In the genomic region with DNA sequence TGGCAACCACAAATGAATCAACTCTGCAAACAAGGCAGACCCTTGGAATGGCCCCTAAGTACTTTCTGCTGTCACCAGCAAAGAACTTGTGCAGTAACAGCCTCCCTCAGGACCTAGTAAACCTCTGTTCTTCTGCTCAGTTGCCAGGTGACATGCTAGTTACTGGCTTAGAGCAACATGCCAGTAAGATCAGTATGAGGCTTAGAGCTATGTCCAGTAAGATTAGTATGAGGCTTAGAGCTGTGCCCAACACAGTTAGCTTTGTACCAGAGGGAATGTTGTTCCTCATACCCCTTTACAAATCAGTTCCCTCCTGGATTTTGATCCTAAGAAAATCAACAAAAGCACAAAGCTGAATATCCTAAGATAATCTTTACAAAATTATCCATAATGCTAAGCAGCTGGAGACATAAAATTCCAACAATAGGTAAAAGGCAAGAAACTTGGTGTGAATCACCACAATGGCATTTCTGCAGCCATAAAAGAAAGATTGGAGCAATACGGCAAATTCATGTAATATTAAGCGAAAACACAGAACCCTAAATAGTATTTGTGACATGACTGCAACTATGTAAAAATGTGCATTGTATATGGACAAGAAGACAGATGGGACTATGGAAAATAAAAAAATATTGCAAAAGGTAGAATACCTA, we compare ENCODE assay signal across 30 cellular contexts.
DNase-seq lines count a peak whose midpoint lies in the region; ATAC-seq and TF ChIP-seq lines count a peak whose summit lies in the region.
"Had no signal": no experiment of that assay in that cellular context is flagged by ENCODE, and none has a peak within 500 bp of the region (broad histone marks: within the 10 kb centered on the region; RNA-seq: fewer than 3 reads in every experiment).

No MANE protein-coding gene starts in this region.

- H3K27ac Mint-ChIP-seq in MCF 10A (ENCODE audit: low read depth, unreplicated experiment) (no peak overlapping the region), endodermal cell (no peak overlapping the region)
- no peak overlapping the region for H3K27ac Mint-ChIP-seq in activated T-cell treated with anti-CD3 and anti-CD28 coated beads, Interleukin-2, amount 50 U/mL, for 72 hours
- H3K27ac Mint-ChIP-seq: activated CD4-positive, alpha-beta T cell treated with anti-CD3 and anti-CD28 coated beads, Interleukin-2, amount 10 ng/mL, durations not matched to agents 7 days and 5 days; activated naive CD8-positive, alpha-beta T cell; CD8-positive, alpha-beta T cell; T-helper 2 cell treated with Interferon-gamma antibody and Interleukin-4, amounts not matched to agents 5 μg/mL and 100 μg/mL, for 36 hours; type B pancreatic cell had no signal

- H3K27ac ChIP-seq in mammary epithelial cell (ENCODE audit: insufficient read depth, low read depth, low read length) (no peak overlapping the region), WERI-Rb-1 (no peak overlapping the region), smooth muscle cell (ENCODE audit: low read depth) (no peak overlapping the region), endodermal cell (ENCODE audit: low read depth, low read length) (no peak overlapping the region)
- H3K27ac ChIP-seq: body of pancreas, gastroesophageal sphincter, psoas muscle had no signal

- intact Hi-C loops in MCF 10A (cut with micrococcal nuclease) (no loop called here), mammary epithelial cell (cut with micrococcal nuclease) (no loop called here)

- H2AFZ ChIP-seq in mammary epithelial cell (ENCODE audit: low read depth, low read length) (no peak overlapping the region), smooth muscle cell (ENCODE audit: low read depth) (no peak overlapping the region)

- H3K4me3 Mint-ChIP-seq in MCF 10A (ENCODE audit: unreplicated experiment) (no peak overlapping the region), endodermal cell (no peak overlapping the region)
- no peak overlapping the region for H3K4me3 Mint-ChIP-seq in activated T-cell treated with anti-CD3 and anti-CD28 coated beads, Interleukin-2, amount 50 U/mL, for 72 hours
- H3K4me3 Mint-ChIP-seq: activated CD4-positive, alpha-beta T cell treated with anti-CD3 and anti-CD28 coated beads, Interleukin-2, amount 10 ng/mL, durations not matched to agents 7 days and 5 days; activated naive CD8-positive, alpha-beta T cell; CD8-positive, alpha-beta T cell; T-helper 2 cell treated with Interferon-gamma antibody and Interleukin-4, amounts not matched to agents 5 μg/mL and 100 μg/mL, for 36 hours; type B pancreatic cell had no signal

- 40% methylated on average over 2 of the region's 2 CpGs for WGBS in mammary epithelial cell (ENCODE audit: low coverage, missing lambda C conversion rate)
- WGBS in smooth muscle cell (ENCODE audit: low lambda C conversion rate): 53% methylated on average over 2 of the region's 2 CpGs
- 95 to 98% methylated on average over 2 of the region's 2 CpGs for WGBS in endodermal cell (ENCODE audit: insufficient coverage in 1 of 2, insufficient read length in 1 of 2), 2 experiments

- H3K4me3 ChIP-seq in mammary epithelial cell (replicated peaks in 1 of 3; ENCODE audit: insufficient read depth in 1 of 3, low read depth in 2 of 3, low read length in 3 of 3) (no peak overlapping the region), WERI-Rb-1 (ENCODE audit: low read depth, low read length) (no peak overlapping the region), fibroblast of pulmonary artery (replicated peaks; ENCODE audit: low read depth, low read length) (no peak overlapping the region), smooth muscle cell (no peak overlapping the region), endodermal cell (ENCODE audit: low read length) (no peak overlapping the region)
- H3K4me3 ChIP-seq: body of pancreas, gastroesophageal sphincter, HAP-1, lung, psoas muscle had no signal

- no peak for ATAC-seq in activated T-cell treated with anti-CD3 and anti-CD28 coated beads, Interleukin-2, amount 50 U/mL, for 72 hours (replicated peaks in 1 of 2)
- no peak for ATAC-seq in GM18907 (IDR thresholded peaks at IDR 0.05; ENCODE audit: unreplicated experiment)
- ATAC-seq: body of pancreas; CD8-positive, alpha-beta T cell; gastroesophageal sphincter had no signal

- H3K36me3 ChIP-seq in mammary epithelial cell (ENCODE audit: insufficient read depth, low read length): no peaks in the 10 kb centered on the region
- no peaks in the 10 kb centered on the region for H3K36me3 ChIP-seq in WERI-Rb-1
- H3K36me3 ChIP-seq in smooth muscle cell (ENCODE audit: low read depth): no peaks in the 10 kb centered on the region
- no peaks in the 10 kb centered on the region for H3K36me3 ChIP-seq in endodermal cell (ENCODE audit: control insufficient read depth, insufficient read depth, low read length)
- H3K36me3 ChIP-seq: gastroesophageal sphincter, HAP-1 had no signal

- H3K9me3 Mint-ChIP-seq in MCF 10A (ENCODE audit: unreplicated experiment) (no peaks in the 10 kb centered on the region), endodermal cell (no peaks in the 10 kb centered on the region)
- H3K9me3 Mint-ChIP-seq in activated T-cell treated with anti-CD3 and anti-CD28 coated beads, Interleukin-2, amount 50 U/mL, for 72 hours: no peaks in the 10 kb centered on the region
- H3K9me3 Mint-ChIP-seq: CD8-positive, alpha-beta T cell; T-helper 2 cell treated with Interferon-gamma antibody and Interleukin-4, amounts not matched to agents 5 μg/mL and 100 μg/mL, for 36 hours; type B pancreatic cell had no signal

- DNase-seq in MCF 10A (ENCODE audit: unreplicated experiment): peak; percentile 19
- DNase-seq in mammary epithelial cell: no peak
- peak; percentile 29 for DNase-seq in WERI-Rb-1
- DNase-seq in fibroblast of pulmonary artery (ENCODE audit: low read depth): peak; percentile 30
- no peak for DNase-seq in smooth muscle cell (lab: John Stamatoyannopoulos, UW; ENCODE audit: unreplicated experiment)
- DNase-seq in activated T-cell treated with anti-CD3 and anti-CD28 coated beads, Interleukin-2, amount 50 U/mL, for 72 hours: no peak
- DNase-seq in endodermal cell: no peak
- DNase-seq: 8988T; activated CD4-positive, alpha-beta T cell treated with anti-CD3 and anti-CD28 coated beads, Interleukin-2, amount 10 ng/mL, durations not matched to agents 7 days and 5 days; AML-193; body of pancreas; CD8-positive, alpha-beta T cell; DMS153; effector CD4-positive, alpha-beta T cell; kidney; NCI-H1105; NCI-H2029; NCI-H345; NCI-H748 treated with DMSO at 0.1 percent for 48 hours; psoas muscle; RPMI8226; small intestine; stimulated activated CD4-positive, alpha-beta T cell treated with anti-CD3 and anti-CD28 coated beads, Interleukin-2, amount 100 ng/mL, for 24 hours had no signal

- TF ChIP-seq CTCF in MCF 10A (IDR thresholded peaks at IDR 0.05; ENCODE audit: unreplicated experiment) (no peak), mammary epithelial cell (conservative IDR thresholded peaks at IDR 0.05 in 1 of 2, IDR thresholded peaks at IDR 0.05 in 1 of 2; ENCODE audit: extremely low read depth in 1 of 2, insufficient read depth in 1 of 2, low read depth in 1 of 2, low read length in 2 of 2) (no peak), WERI-Rb-1 (IDR thresholded peaks at IDR 0.05; ENCODE audit: low read depth, low read length) (no peak), fibroblast of pulmonary artery (IDR thresholded peaks at IDR 0.05; ENCODE audit: low read length, missing control alignments) (no peak), smooth muscle cell (IDR thresholded peaks at IDR 0.05; ENCODE audit: borderline replicate concordance, insufficient read depth, poor library complexity, severe bottlenecking) (no peak), endodermal cell (conservative IDR thresholded peaks at IDR 0.05) (no peak)

- POLR2A ChIA-PET in MCF 10A (lab: Yijun Ruan, JAX): no interaction called here

- H3K36me3 Mint-ChIP-seq in MCF 10A (ENCODE audit: insufficient read depth, unreplicated experiment): no peaks in the 10 kb centered on the region
- H3K36me3 Mint-ChIP-seq in activated T-cell treated with anti-CD3 and anti-CD28 coated beads, Interleukin-2, amount 50 U/mL, for 72 hours (ENCODE audit: insufficient read depth in 2 of 2): no peaks in the 10 kb centered on the region
- H3K36me3 Mint-ChIP-seq in endodermal cell (ENCODE audit: low read depth): no peaks in the 10 kb centered on the region
- H3K36me3 Mint-ChIP-seq: activated naive CD8-positive, alpha-beta T cell; CD8-positive, alpha-beta T cell; type B pancreatic cell had no signal

- H3K27me3 ChIP-seq in mammary epithelial cell (ENCODE audit: insufficient read depth, low read length) (no peaks in the 10 kb centered on the region), WERI-Rb-1 (ENCODE audit: insufficient read depth, low read depth, severe bottlenecking) (no peaks in the 10 kb centered on the region), smooth muscle cell (ENCODE audit: low read depth) (no peaks in the 10 kb centered on the region), endodermal cell (ENCODE audit: control insufficient read depth, insufficient read depth, low read length, poor library complexity, severe bottlenecking) (peaks cover 4% of the 10 kb centered on the region)
- H3K27me3 ChIP-seq: body of pancreas, gastroesophageal sphincter had no signal

- H3K9ac ChIP-seq in mammary epithelial cell (ENCODE audit: insufficient read depth, low read length) (no peak overlapping the region), smooth muscle cell (ENCODE audit: low read depth) (no peak overlapping the region), endodermal cell (ENCODE audit: extremely low read depth, low read length, poor library complexity, severe bottlenecking) (no peak overlapping the region)

- H4K20me1 ChIP-seq in mammary epithelial cell (ENCODE audit: insufficient read depth, low read length) (no peaks in the 10 kb centered on the region), smooth muscle cell (ENCODE audit: low read depth) (no peaks in the 10 kb centered on the region)

- H3F3A ChIP-seq in smooth muscle cell (ENCODE audit: low read depth): no peaks in the 10 kb centered on the region

- H3K9me3 ChIP-seq in mammary epithelial cell (replicated peaks; ENCODE audit: insufficient read depth, low read length) (no peaks in the 10 kb centered on the region), WERI-Rb-1 (ENCODE audit: severe bottlenecking) (no peaks in the 10 kb centered on the region), smooth muscle cell (replicated peaks; ENCODE audit: low read depth) (no peaks in the 10 kb centered on the region), endodermal cell (ENCODE audit: control insufficient read depth, low read length) (no peaks in the 10 kb centered on the region)
- H3K9me3 ChIP-seq: body of pancreas, gastroesophageal sphincter, HAP-1, psoas muscle had no signal

- BruUV-seq in MCF 10A (replicated peaks; lab: Mats Ljungman, UMichigan): no TSS peak
- BruUV-seq in mammary epithelial cell (replicated peaks; lab: Mats Ljungman, UMichigan): no TSS peak

- no peak overlapping the region for H3K4me2 ChIP-seq in mammary epithelial cell (ENCODE audit: insufficient read depth, low read depth, low read length)
- H3K4me2 ChIP-seq in smooth muscle cell: peak overlapping the region; percentile 48

- H3K4me1 Mint-ChIP-seq in MCF 10A (ENCODE audit: insufficient read depth, unreplicated experiment) (no peaks in the 10 kb centered on the region), endodermal cell (peaks cover 10% of the 10 kb centered on the region)
- peaks cover 20% of the 10 kb centered on the region for H3K4me1 Mint-ChIP-seq in activated T-cell treated with anti-CD3 and anti-CD28 coated beads, Interleukin-2, amount 50 U/mL, for 72 hours (ENCODE audit: low read depth)

- H3K4me1 ChIP-seq in mammary epithelial cell (ENCODE audit: insufficient read depth, low read length): peaks cover 6% of the 10 kb centered on the region
- H3K4me1 ChIP-seq in smooth muscle cell (ENCODE audit: low read depth): peaks cover 10% of the 10 kb centered on the region
- H3K4me1 ChIP-seq in endodermal cell (ENCODE audit: control insufficient read depth, insufficient read depth, low read length): peaks cover 22% of the 10 kb centered on the region
- H3K4me1 ChIP-seq: HAP-1 had no signal

- no peaks in the 10 kb centered on the region for H3K27me3 Mint-ChIP-seq in MCF 10A (ENCODE audit: insufficient read depth, unreplicated experiment)
- peaks cover 12% of the 10 kb centered on the region for H3K27me3 Mint-ChIP-seq in activated T-cell treated with anti-CD3 and anti-CD28 coated beads, Interleukin-2, amount 50 U/mL, for 72 hours (ENCODE audit: low read depth)
- peaks cover 4% of the 10 kb centered on the region for H3K27me3 Mint-ChIP-seq in endodermal cell (ENCODE audit: insufficient read depth)
- H3K27me3 Mint-ChIP-seq: activated naive CD8-positive, alpha-beta T cell had no signal

- H3K79me2 ChIP-seq in mammary epithelial cell (ENCODE audit: insufficient read depth, low read length) (no peaks in the 10 kb centered on the region), smooth muscle cell (ENCODE audit: low read depth) (no peaks in the 10 kb centered on the region)

- CTCF ChIA-PET in MCF 10A (lab: Yijun Ruan, JAX) (interaction anchor here (0.6 kb wide), 2 partner anchors 158 to 367 kb away, joined by 3 to 4 read pairs; no protein-coding TSS in a partner anchor), mammary epithelial cell (lab: Charles Lee; ENCODE audit: low non-redundant PET) (no interaction called here)

- dilution Hi-C loops in mammary epithelial cell (cut with HindIII; ENCODE audit: low sequenced_read_pairs): no loop called here

- in situ Hi-C loops in mammary epithelial cell (cut with MboI; ENCODE audit: low sequenced_read_pairs in 2 of 2): loop anchor here (10.0 to 25.0 kb wide), 2 partner anchors 302 to 916 kb away; a partner anchor contains a TSS

Comparison
In these comparisons a context has a peak if more than half of its experiments do, and no peak if none do; other contexts are left out.
1. DNase-seq: peak in MCF 10A (single experiment), WERI-Rb-1 (single experiment) and fibroblast of pulmonary artery (single experiment); none in mammary epithelial cell (single experiment), smooth muscle cell (single experiment), activated T-cell treated with anti-CD3 and anti-CD28 coated beads, Interleukin-2, amount 50 U/mL, for 72 hours (0 of 2) and endodermal cell (single experiment).